In the genomic region with DNA sequence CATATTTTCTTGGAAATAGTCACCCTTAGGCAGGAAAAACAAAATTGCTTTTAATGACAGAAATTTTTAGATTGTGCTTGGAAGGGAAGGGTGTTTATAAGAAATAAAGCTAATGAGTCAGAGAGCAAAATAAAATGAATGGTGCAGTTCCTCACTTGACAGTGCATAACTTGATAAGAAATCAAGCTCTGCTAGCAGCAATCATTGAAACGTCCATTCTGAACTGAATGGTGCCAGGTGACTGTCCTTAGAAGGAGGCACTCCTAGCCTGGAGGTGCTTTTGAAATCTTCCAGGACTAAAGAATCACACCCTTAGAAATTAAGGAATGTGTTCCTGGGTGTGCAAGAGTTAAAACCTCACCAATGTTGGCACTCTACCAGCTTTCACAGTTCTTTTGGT, we compare ENCODE assay signal across 22 cellular contexts.
DNase-seq lines count a peak whose midpoint lies in the region; ATAC-seq and TF ChIP-seq lines count a peak whose summit lies in the region.
"Had no signal": no experiment of that assay in that cellular context is flagged by ENCODE, and none has a peak within 500 bp of the region (broad histone marks: within the 10 kb centered on the region; RNA-seq: fewer than 3 reads in every experiment).

No MANE protein-coding gene starts in this region.

- no peaks in the 10 kb centered on the region for H3K36me3 ChIP-seq in ACC112 (ENCODE audit: insufficient read depth, low read length)
- 0 out of 2 replicates have a peak, but pooled peaks cover 4% of the 10 kb centered on the region for H3K36me3 ChIP-seq in PC-9 (ENCODE audit: low read depth)
- no peaks in the 10 kb centered on the region for H3K36me3 ChIP-seq in esophagus squamous epithelium
- no peaks in the 10 kb centered on the region for H3K36me3 ChIP-seq in transverse colon
- H3K36me3 ChIP-seq: gastroesophageal sphincter, HAP-1 had no signal

- H3K27ac ChIP-seq in ACC112 (ENCODE audit: low read depth, low read length) (peak overlapping the region; percentile 93), PC-9 (peak overlapping the region; percentile 96), esophagus squamous epithelium (peak overlapping the region in 3 of 4 donors; percentile 42 to 80 (median 73)), transverse colon (peak overlapping the region in 1 of 4 donors; percentile 6)
- H3K27ac ChIP-seq: gastroesophageal sphincter, psoas muscle had no signal

- H3K79me2 ChIP-seq in ACC112 (ENCODE audit: control insufficient read depth, insufficient read depth, low read length, unreplicated experiment) (peaks cover 22% of the 10 kb centered on the region), PC-9 (ENCODE audit: low read depth) (peaks cover 87% of the 10 kb centered on the region)

- H3F3A ChIP-seq in PC-9 (ENCODE audit: insufficient read depth, low read depth) = peaks cover 63% of the 10 kb centered on the region

- 11 to 40% methylated on average over 1 of the region's 1 CpG for WGBS in esophagus squamous epithelium, 2 donors
- 38 to 50% methylated on average over 1 of the region's 1 CpG for WGBS in transverse colon (ENCODE audit: low coverage in 1 of 2), 2 donors

- peaks cover 51% of the 10 kb centered on the region for H3K4me1 ChIP-seq in ACC112 (ENCODE audit: control insufficient read depth, insufficient read depth, low read length, unreplicated experiment)
- H3K4me1 ChIP-seq in PC-9 (replicated peaks; ENCODE audit: insufficient read depth) = peaks cover 85% of the 10 kb centered on the region
- H3K4me1 ChIP-seq in esophagus squamous epithelium = peaks cover 13 to 86% (median 22%) of the 10 kb centered on the region in 3 donors
- peaks cover 5 to 14% (median 8%) of the 10 kb centered on the region in 4 donors for H3K4me1 ChIP-seq in transverse colon
- H3K4me1 ChIP-seq: psoas muscle had no signal

- H3K4me2 ChIP-seq in PC-9 = peak overlapping the region; percentile 70

- no peak for ATAC-seq in activated T-helper 17 cell treated with anti-CD3 and anti-CD28 coated beads, Interleukin-2, amount 50 U/mL, for 72 hours (replicated peaks)
- ATAC-seq: activated CD4-positive, alpha-beta T cell treated with anti-CD3 and anti-CD28 coated beads for 36 hours; gastroesophageal sphincter; psoas muscle; stimulated activated naive B cell treated with anti-CD40 and anti-IgM and Interleukin-4, amounts not matched to agents 10 μg/mL and 1 μg/mL and 100 μg/mL, for 72 hours had no signal

- H4K20me1 ChIP-seq in PC-9 (ENCODE audit: insufficient read depth) = no peaks in the 10 kb centered on the region

- H3K4me3 ChIP-seq in ACC112 (ENCODE audit: low read depth, low read length) = no peak overlapping the region
- H3K4me3 ChIP-seq in PC-9 = peak overlapping the region; percentile 10; the same call in 1 of the 2 replicates
- no peak overlapping the region for H3K4me3 ChIP-seq in esophagus squamous epithelium
- H3K4me3 ChIP-seq in transverse colon = no peak overlapping the region
- H3K4me3 ChIP-seq: gastroesophageal sphincter, HAP-1, psoas muscle had no signal

- DNase-seq in PC-9 (peak in 1 of 2 experiments; percentile 63), esophagus squamous epithelium (lab: John Stamatoyannopoulos, UW) (no peak), lung microvascular endothelial cell (ENCODE audit: low read depth in 2 of 2) (peak; percentile 23 to 44), transverse colon (no peak), AG08396 (ENCODE audit: low spot score) (no peak)
- no peak for DNase-seq in activated CD4-positive, CD25-positive, alpha-beta regulatory T cell (lab: John Stamatoyannopoulos, UW)
- DNase-seq: activated CD4-positive, alpha-beta T cell treated with anti-CD3 and anti-CD28 coated beads for 36 hours; activated effector memory CD4-positive, alpha-beta T cell treated with Interleukin-2 at 50 U/mL for 16 hours; amygdala; COR-L47; NCI-H146; NCI-H345; NK-92 treated with Interleukin-12 subunit alpha and Interleukin-12 subunit beta, amount 100 ng/mL, for 24 hours; psoas muscle; SHP77 treated with DMSO at 0.1 percent for 48 hours; stimulated activated naive B cell treated with anti-CD40 and anti-IgM and Interleukin-4, amounts not matched to agents 10 μg/mL and 1 μg/mL and 100 μg/mL, for 72 hours had no signal

- no TSS peak for BruUV-seq in PC-9 (replicated peaks; lab: Mats Ljungman, UMichigan)

- no peaks in the 10 kb centered on the region for H3K9me2 ChIP-seq in PC-9 (ENCODE audit: insufficient read depth)

- H3K4me1 Mint-ChIP-seq in activated T-helper 17 cell treated with anti-CD3 and anti-CD28 coated beads, Interleukin-2, amount 50 U/mL, for 72 hours = no peaks in the 10 kb centered on the region
- H3K4me1 Mint-ChIP-seq: memory B cell had no signal

- TF ChIP-seq CTCF in PC-9 (conservative IDR thresholded peaks at IDR 0.05) (no peak), esophagus squamous epithelium (IDR thresholded peaks at IDR 0.05) (no peak), transverse colon (IDR thresholded peaks at IDR 0.05) (no peak)

- in situ Hi-C loops in transverse colon (cut with MboI; ENCODE audit: low pct_ligation_motif_present in 1 of 4, low pct_unique_long_range_greater_than_20kb in 1 of 4, low sequenced_read_pairs in 3 of 4) = no loop called here

- H3K4me3 Mint-ChIP-seq in activated T-helper 17 cell treated with anti-CD3 and anti-CD28 coated beads, Interleukin-2, amount 50 U/mL, for 72 hours = no peak overlapping the region
- H3K4me3 Mint-ChIP-seq: activated CD4-positive, alpha-beta T cell treated with anti-CD3 and anti-CD28 coated beads for 36 hours; memory B cell; stimulated activated naive B cell treated with anti-CD40 and anti-IgM and Interleukin-4, amounts not matched to agents 10 μg/mL and 1 μg/mL and 100 μg/mL, for 72 hours; T-helper 2 cell treated with Interferon-gamma antibody and Interleukin-4, amounts not matched to agents 5 μg/mL and 100 μg/mL, for 36 hours had no signal

- H3K9me3 ChIP-seq in PC-9 (ENCODE audit: insufficient read depth, low read depth) (no peaks in the 10 kb centered on the region), esophagus squamous epithelium (no peaks in the 10 kb centered on the region), transverse colon (no peaks in the 10 kb centered on the region)
- H3K9me3 ChIP-seq: gastroesophageal sphincter, HAP-1, psoas muscle had no signal

- TF ChIP-seq EP300 in transverse colon (IDR thresholded peaks at IDR 0.05; ENCODE audit: low read depth) = no peak

- no peaks in the 10 kb centered on the region for H3K27me3 Mint-ChIP-seq in activated T-helper 17 cell treated with anti-CD3 and anti-CD28 coated beads, Interleukin-2, amount 50 U/mL, for 72 hours
- H3K27me3 Mint-ChIP-seq: activated CD4-positive, alpha-beta T cell treated with anti-CD3 and anti-CD28 coated beads for 36 hours; memory B cell; stimulated activated naive B cell treated with anti-CD40 and anti-IgM and Interleukin-4, amounts not matched to agents 10 μg/mL and 1 μg/mL and 100 μg/mL, for 72 hours had no signal

- TF ChIP-seq POLR2A in esophagus squamous epithelium (IDR thresholded peaks at IDR 0.05) = no peak
- TF ChIP-seq POLR2A in transverse colon (IDR thresholded peaks at IDR 0.05) = no peak

- POLR2A ChIA-PET in PC-9 (lab: Charles Lee; ENCODE audit: unreplicated experiment) = interaction anchor here (0.5 to 0.7 kb wide), 3 partner anchors 28 to 102 kb away, joined by 3 to 12 read pairs (median 5); no protein-coding TSS in a partner anchor

- H3K9me3 Mint-ChIP-seq in activated T-helper 17 cell treated with anti-CD3 and anti-CD28 coated beads, Interleukin-2, amount 50 U/mL, for 72 hours = no peaks in the 10 kb centered on the region
- H3K9me3 Mint-ChIP-seq: memory B cell; stimulated activated naive B cell treated with anti-CD40 and anti-IgM and Interleukin-4, amounts not matched to agents 10 μg/mL and 1 μg/mL and 100 μg/mL, for 72 hours; T-helper 2 cell treated with Interferon-gamma antibody and Interleukin-4, amounts not matched to agents 5 μg/mL and 100 μg/mL, for 36 hours had no signal

- no peak overlapping the region for H3K27ac Mint-ChIP-seq in activated T-helper 17 cell treated with anti-CD3 and anti-CD28 coated beads, Interleukin-2, amount 50 U/mL, for 72 hours
- H3K27ac Mint-ChIP-seq: activated CD4-positive, alpha-beta T cell treated with anti-CD3 and anti-CD28 coated beads for 36 hours; memory B cell; stimulated activated naive B cell treated with anti-CD40 and anti-IgM and Interleukin-4, amounts not matched to agents 10 μg/mL and 1 μg/mL and 100 μg/mL, for 72 hours; T-helper 2 cell treated with Interferon-gamma antibody and Interleukin-4, amounts not matched to agents 5 μg/mL and 100 μg/mL, for 36 hours had no signal

- H2AFZ ChIP-seq in ACC112 (ENCODE audit: low read length, unreplicated experiment) (no peak overlapping the region), PC-9 (no peak overlapping the region)

- intact Hi-C loops in PC-9 (cut with micrococcal nuclease; ENCODE audit: unreplicated experiment) (loop anchor here (2.0 to 5.0 kb wide), 3 partner anchors 13 to 1071 kb away; no protein-coding TSS in a partner anchor), esophagus squamous epithelium (cut with DNase I) (no loop called here), transverse colon (cut with DNase I; ENCODE audit: low total_unique reads) (no loop called here)

- H3K27me3 ChIP-seq in ACC112 (ENCODE audit: insufficient read depth, low read length) = no peaks in the 10 kb centered on the region
- no peaks in the 10 kb centered on the region for H3K27me3 ChIP-seq in PC-9 (ENCODE audit: insufficient read depth, low read depth)
- no peaks in the 10 kb centered on the region for H3K27me3 ChIP-seq in esophagus squamous epithelium
- no peaks in the 10 kb centered on the region for H3K27me3 ChIP-seq in transverse colon
- H3K27me3 ChIP-seq: gastroesophageal sphincter had no signal

- CTCF ChIA-PET in PC-9 (lab: Charles Lee) = interaction anchor here (1.9 kb wide), 1 partner anchor 103 kb away, joined by 6 read pairs; no protein-coding TSS in a partner anchor

- no peaks in the 10 kb centered on the region for H3K36me3 Mint-ChIP-seq in activated T-helper 17 cell treated with anti-CD3 and anti-CD28 coated beads, Interleukin-2, amount 50 U/mL, for 72 hours (ENCODE audit: low read depth)
- H3K36me3 Mint-ChIP-seq: memory B cell; stimulated activated naive B cell treated with anti-CD40 and anti-IgM and Interleukin-4, amounts not matched to agents 10 μg/mL and 1 μg/mL and 100 μg/mL, for 72 hours had no signal

Comparison
In these comparisons a context has a peak if more than half of its experiments do, and no peak if none do; other contexts are left out.
1. DNase-seq: peak in lung microvascular endothelial cell (2 of 2); none in esophagus squamous epithelium (single experiment), transverse colon (single experiment), activated CD4-positive, CD25-positive, alpha-beta regulatory T cell (0 of 4) and AG08396 (single experiment).